Comparison of ENCODE assay signal across 1 cellular context in the genomic region with DNA sequence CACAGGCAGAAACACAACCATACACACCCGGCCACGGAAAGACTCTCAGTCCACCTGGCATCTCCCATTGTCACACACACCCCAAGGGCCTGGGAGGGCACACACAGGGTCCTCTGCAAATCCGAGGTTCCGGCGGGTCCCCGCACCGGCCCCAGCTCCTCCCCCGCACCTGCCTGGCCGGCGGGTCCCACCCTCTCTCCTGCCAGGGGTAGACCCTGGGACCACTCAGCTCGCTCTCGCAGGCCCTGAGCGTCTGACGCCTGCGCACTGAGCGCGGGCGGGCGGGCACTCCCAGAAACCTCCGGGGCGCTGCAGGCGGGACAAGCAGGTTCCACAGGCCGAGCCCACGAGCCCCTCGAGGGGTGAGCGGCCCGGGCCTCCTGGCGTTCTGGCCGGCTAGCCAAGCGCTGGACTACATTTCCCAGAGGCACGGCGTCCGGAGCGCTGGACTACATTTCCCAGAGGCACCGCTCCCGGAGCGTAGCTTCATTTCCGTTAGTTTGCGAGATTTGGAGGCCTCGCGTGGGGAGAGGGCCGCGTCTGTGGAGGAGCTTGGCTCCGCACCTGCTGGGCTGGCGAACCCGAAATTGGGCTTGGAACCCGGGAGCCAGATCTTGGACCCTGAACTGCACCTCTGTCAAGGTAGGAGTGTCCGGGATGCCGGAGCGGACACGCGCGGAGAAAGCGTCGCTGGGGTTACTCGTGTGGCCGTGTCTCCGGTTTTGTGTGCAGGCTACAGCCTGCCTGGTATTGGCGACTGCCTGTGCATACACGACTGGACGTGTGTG.
TF ChIP-seq lines count a peak whose summit lies in the region.

A gene (plus strand): TSS at position 505 of the 788 bp plus-strand sequence. CDS start 10,686 bp downstream, outside the sequence.

TF ChIP-seq in K562, 482 proteins besides CTCF, POLR2A, EP300 and RAD21 (continued from another document and continues in another):
- TF ChIP-seq, protein P1, sequence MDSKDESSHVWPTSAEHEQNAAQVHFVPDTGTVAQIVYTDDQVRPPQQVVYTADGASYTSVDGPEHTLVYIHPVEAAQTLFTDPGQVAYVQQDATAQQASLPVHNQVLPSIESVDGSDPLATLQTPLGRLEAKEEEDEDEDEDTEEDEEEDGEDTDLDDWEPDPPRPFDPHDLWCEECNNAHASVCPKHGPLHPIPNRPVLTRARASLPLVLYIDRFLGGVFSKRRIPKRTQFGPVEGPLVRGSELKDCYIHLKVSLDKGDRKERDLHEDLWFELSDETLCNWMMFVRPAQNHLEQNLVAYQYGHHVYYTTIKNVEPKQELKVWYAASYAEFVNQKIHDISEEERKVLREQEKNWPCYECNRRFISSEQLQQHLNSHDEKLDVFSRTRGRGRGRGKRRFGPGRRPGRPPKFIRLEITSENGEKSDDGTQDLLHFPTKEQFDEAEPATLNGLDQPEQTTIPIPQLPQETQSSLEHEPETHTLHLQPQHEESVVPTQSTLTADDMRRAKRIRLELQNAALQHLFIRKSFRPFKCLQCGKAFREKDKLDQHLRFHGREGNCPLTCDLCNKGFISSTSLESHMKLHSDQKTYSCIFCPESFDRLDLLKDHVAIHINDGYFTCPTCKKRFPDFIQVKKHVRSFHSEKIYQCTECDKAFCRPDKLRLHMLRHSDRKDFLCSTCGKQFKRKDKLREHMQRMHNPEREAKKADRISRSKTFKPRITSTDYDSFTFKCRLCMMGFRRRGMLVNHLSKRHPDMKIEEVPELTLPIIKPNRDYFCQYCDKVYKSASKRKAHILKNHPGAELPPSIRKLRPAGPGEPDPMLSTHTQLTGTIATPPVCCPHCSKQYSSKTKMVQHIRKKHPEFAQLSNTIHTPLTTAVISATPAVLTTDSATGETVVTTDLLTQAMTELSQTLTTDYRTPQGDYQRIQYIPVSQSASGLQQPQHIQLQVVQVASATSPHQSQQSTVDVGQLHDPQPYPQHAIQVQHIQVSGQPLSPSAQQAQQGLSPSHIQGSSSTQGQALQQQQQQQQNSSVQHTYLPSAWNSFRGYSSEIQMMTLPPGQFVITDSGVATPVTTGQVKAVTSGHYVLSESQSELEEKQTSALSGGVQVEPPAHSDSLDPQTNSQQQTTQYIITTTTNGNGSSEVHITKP (IDR thresholded peaks at IDR 0.05; ENCODE audit: partially characterized antibody) = peak; percentile 91
- TF ChIP-seq CHD2 (IDR thresholded peaks at IDR 0.05; ENCODE audit: low read depth, low read length) (peak; percentile 96), ZBED1 (IDR thresholded peaks at IDR 0.05) (no peak), WHSC1 (IDR thresholded peaks at IDR 0.05; ENCODE audit: low read length) (no peak), NCOA1 (IDR thresholded peaks at IDR 0.05; ENCODE audit: low read depth) (no peak), POLR2B (IDR thresholded peaks at IDR 0.05; ENCODE audit: low read depth, partially characterized antibody) (no peak), KDM1A (IDR thresholded peaks at IDR 0.05) (no peak), SRF (CRISPR knock-in tag; IDR thresholded peaks at IDR 0.05) (no peak; a peak in 1 of 4 replicates), PHF20 (IDR thresholded peaks at IDR 0.05; ENCODE audit: partially characterized antibody) (peak; percentile 40), HCFC1 (IDR thresholded peaks at IDR 0.05; ENCODE audit: low read depth, low read length) (peak; percentile 98), SUPT5H (IDR thresholded peaks at IDR 0.05) (peak; percentile 67; the same call in 1 of the 2 replicates), ZNF707 (CRISPR knock-in tag; conservative IDR thresholded peaks at IDR 0.05) (no peak), E2F3 (CRISPR knock-in tag; IDR thresholded peaks at IDR 0.05) (no peak), MAZ (CRISPR knock-in tag; conservative IDR thresholded peaks at IDR 0.05 in 1 of 2, IDR thresholded peaks at IDR 0.05 in 1 of 2) (peak; percentile 60 to 69; a peak in 3 of 4 replicates), PTTG1 (tag; IDR thresholded peaks at IDR 0.05; ENCODE audit: low read depth) (no peak), IFI16 (CRISPR knock-in tag; IDR thresholded peaks at IDR 0.05) (no peak), HDAC2 (IDR thresholded peaks at IDR 0.05) (no peak), GABPB1 (CRISPR knock-in tag; IDR thresholded peaks at IDR 0.05) (peak; percentile 89), RBM39 (optimal IDR thresholded peaks at IDR 0.05; ENCODE audit: low read depth, low read length) (no peak), ZNF445 (CRISPR knock-in tag; IDR thresholded peaks at IDR 0.05; ENCODE audit: low read depth) (no peak), HIVEP1 (CRISPR knock-in tag; IDR thresholded peaks at IDR 0.05) (no peak), KAT8 (IDR thresholded peaks at IDR 0.05; ENCODE audit: low read depth) (no peak), C11orf30 (IDR thresholded peaks at IDR 0.05; ENCODE audit: low read depth) (no peak), EGR1 (conservative IDR thresholded peaks at IDR 0.05) (peak; percentile 43), ZNF134 (CRISPR knock-in tag; conservative IDR thresholded peaks at IDR 0.05) (no peak), HNRNPK (IDR thresholded peaks at IDR 0.05; ENCODE audit: low read depth, low read length, poor library complexity, severe bottlenecking) (no peak), ZNF41 (CRISPR knock-in tag; conservative IDR thresholded peaks at IDR 0.05) (no peak), PURB (CRISPR knock-in tag; IDR thresholded peaks at IDR 0.05; ENCODE audit: low read depth) (no peak), RNF2 (IDR thresholded peaks at IDR 0.05) (0 out of 2 replicates have a peak, but pooled peaks have one; percentile 28), DNMT1 (IDR thresholded peaks at IDR 0.05) (no peak), RBM25 (IDR thresholded peaks at IDR 0.05; ENCODE audit: low read depth, low read length, severe bottlenecking) (no peak), EWSR1 (IDR thresholded peaks at IDR 0.05; ENCODE audit: borderline replicate concordance, low read depth, partially characterized antibody) (no peak), MAFG (tag; conservative IDR thresholded peaks at IDR 0.05) (no peak), NFATC3 (IDR thresholded peaks at IDR 0.05) (no peak), ZNF79 (CRISPR knock-in tag; IDR thresholded peaks at IDR 0.05; ENCODE audit: low read depth) (no peak), SRSF7 (optimal IDR thresholded peaks at IDR 0.05; ENCODE audit: low read depth, low read length) (no peak), ZNF507 (tag; conservative IDR thresholded peaks at IDR 0.05) (no peak), SAFB (IDR thresholded peaks at IDR 0.05; ENCODE audit: borderline replicate concordance, low read depth, low read length) (peak; percentile 78), PHB2 (IDR thresholded peaks at IDR 0.05; ENCODE audit: low read depth) (no peak)
- TF ChIP-seq, protein P2, sequence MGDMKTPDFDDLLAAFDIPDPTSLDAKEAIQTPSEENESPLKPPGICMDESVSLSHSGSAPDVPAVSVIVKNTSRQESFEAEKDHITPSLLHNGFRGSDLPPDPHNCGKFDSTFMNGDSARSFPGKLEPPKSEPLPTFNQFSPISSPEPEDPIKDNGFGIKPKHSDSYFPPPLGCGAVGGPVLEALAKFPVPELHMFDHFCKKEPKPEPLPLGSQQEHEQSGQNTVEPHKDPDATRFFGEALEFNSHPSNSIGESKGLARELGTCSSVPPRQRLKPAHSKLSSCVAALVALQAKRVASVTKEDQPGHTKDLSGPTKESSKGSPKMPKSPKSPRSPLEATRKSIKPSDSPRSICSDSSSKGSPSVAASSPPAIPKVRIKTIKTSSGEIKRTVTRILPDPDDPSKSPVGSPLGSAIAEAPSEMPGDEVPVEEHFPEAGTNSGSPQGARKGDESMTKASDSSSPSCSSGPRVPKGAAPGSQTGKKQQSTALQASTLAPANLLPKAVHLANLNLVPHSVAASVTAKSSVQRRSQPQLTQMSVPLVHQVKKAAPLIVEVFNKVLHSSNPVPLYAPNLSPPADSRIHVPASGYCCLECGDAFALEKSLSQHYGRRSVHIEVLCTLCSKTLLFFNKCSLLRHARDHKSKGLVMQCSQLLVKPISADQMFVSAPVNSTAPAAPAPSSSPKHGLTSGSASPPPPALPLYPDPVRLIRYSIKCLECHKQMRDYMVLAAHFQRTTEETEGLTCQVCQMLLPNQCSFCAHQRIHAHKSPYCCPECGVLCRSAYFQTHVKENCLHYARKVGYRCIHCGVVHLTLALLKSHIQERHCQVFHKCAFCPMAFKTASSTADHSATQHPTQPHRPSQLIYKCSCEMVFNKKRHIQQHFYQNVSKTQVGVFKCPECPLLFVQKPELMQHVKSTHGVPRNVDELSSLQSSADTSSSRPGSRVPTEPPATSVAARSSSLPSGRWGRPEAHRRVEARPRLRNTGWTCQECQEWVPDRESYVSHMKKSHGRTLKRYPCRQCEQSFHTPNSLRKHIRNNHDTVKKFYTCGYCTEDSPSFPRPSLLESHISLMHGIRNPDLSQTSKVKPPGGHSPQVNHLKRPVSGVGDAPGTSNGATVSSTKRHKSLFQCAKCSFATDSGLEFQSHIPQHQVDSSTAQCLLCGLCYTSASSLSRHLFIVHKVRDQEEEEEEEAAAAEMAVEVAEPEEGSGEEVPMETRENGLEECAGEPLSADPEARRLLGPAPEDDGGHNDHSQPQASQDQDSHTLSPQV (IDR thresholded peaks at IDR 0.05) = peak; percentile 24; the same call in 1 of the 2 replicates
- TF ChIP-seq, protein P3, sequence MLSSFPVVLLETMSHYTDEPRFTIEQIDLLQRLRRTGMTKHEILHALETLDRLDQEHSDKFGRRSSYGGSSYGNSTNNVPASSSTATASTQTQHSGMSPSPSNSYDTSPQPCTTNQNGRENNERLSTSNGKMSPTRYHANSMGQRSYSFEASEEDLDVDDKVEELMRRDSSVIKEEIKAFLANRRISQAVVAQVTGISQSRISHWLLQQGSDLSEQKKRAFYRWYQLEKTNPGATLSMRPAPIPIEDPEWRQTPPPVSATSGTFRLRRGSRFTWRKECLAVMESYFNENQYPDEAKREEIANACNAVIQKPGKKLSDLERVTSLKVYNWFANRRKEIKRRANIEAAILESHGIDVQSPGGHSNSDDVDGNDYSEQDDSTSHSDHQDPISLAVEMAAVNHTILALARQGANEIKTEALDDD (IDR thresholded peaks at IDR 0.05) = no peak
- TF ChIP-seq, protein P4, sequence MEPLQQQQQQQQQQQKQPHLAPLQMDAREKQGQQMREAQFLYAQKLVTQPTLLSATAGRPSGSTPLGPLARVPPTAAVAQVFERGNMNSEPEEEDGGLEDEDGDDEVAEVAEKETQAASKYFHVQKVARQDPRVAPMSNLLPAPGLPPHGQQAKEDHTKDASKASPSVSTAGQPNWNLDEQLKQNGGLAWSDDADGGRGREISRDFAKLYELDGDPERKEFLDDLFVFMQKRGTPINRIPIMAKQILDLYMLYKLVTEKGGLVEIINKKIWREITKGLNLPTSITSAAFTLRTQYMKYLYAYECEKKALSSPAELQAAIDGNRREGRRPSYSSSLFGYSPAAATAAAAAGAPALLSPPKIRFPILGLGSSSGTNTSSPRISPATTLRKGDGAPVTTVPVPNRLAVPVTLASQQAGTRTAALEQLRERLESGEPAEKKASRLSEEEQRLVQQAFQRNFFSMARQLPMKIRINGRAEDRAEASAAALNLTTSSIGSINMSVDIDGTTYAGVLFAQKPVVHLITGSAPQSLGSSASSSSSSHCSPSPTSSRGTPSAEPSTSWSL (CRISPR knock-in tag; IDR thresholded peaks at IDR 0.05; ENCODE audit: borderline replicate concordance) = no peak
- TF ChIP-seq, protein P5, sequence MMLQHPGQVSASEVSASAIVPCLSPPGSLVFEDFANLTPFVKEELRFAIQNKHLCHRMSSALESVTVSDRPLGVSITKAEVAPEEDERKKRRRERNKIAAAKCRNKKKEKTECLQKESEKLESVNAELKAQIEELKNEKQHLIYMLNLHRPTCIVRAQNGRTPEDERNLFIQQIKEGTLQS (IDR thresholded peaks at IDR 0.05) = no peak
- TF ChIP-seq, protein P5 (CRISPR knock-in tag; conservative IDR thresholded peaks at IDR 0.05) = no peak
- TF ChIP-seq, protein P6, sequence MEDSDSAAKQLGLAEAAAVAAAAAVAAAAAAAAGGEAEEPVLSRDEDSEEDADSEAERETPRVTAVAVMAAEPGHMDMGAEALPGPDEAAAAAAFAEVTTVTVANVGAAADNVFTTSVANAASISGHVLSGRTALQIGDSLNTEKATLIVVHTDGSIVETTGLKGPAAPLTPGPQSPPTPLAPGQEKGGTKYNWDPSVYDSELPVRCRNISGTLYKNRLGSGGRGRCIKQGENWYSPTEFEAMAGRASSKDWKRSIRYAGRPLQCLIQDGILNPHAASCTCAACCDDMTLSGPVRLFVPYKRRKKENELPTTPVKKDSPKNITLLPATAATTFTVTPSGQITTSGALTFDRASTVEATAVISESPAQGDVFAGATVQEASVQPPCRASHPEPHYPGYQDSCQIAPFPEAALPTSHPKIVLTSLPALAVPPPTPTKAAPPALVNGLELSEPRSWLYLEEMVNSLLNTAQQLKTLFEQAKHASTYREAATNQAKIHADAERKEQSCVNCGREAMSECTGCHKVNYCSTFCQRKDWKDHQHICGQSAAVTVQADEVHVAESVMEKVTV (CRISPR knock-in tag; IDR thresholded peaks at IDR 0.05) = no peak
- TF ChIP-seq, protein P7, sequence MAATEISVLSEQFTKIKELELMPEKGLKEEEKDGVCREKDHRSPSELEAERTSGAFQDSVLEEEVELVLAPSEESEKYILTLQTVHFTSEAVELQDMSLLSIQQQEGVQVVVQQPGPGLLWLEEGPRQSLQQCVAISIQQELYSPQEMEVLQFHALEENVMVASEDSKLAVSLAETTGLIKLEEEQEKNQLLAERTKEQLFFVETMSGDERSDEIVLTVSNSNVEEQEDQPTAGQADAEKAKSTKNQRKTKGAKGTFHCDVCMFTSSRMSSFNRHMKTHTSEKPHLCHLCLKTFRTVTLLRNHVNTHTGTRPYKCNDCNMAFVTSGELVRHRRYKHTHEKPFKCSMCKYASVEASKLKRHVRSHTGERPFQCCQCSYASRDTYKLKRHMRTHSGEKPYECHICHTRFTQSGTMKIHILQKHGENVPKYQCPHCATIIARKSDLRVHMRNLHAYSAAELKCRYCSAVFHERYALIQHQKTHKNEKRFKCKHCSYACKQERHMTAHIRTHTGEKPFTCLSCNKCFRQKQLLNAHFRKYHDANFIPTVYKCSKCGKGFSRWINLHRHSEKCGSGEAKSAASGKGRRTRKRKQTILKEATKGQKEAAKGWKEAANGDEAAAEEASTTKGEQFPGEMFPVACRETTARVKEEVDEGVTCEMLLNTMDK (IDR thresholded peaks at IDR 0.05; ENCODE audit: borderline replicate concordance, insufficient read depth, low read depth, low read length, poor library complexity, severe bottlenecking) = no peak
- TF ChIP-seq, protein P8, sequence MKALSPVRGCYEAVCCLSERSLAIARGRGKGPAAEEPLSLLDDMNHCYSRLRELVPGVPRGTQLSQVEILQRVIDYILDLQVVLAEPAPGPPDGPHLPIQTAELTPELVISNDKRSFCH (CRISPR knock-in tag; IDR thresholded peaks at IDR 0.05) = no peak
- TF ChIP-seq, protein P8 (tag; IDR thresholded peaks at IDR 0.05) = no peak
